In the genomic region with DNA sequence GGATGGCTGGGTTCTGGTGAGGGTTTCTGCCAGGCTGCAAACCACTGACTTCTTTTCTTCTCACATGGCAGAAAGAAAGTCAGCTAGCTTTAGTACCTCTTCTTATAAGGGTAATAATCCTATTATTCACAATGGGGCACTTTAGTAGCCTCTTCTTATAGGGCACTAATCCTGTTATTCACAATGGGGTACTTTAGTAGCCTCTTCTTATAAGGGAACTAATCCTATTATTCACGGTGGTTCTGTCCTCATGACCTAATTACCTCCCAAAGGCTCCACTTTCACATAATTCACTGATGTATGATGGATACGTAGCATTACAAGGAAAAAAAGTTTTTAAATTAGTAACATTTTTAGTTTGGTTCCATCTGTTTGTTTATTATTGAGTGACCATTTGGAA, we compare ENCODE assay signal across 22 cellular contexts.
DNase-seq lines count a peak whose midpoint lies in the region; TF ChIP-seq lines count a peak whose summit lies in the region.
"Had no signal": no experiment of that assay in that cellular context is flagged by ENCODE, and none has a peak within 500 bp of the region (broad histone marks: within the 10 kb centered on the region; RNA-seq: fewer than 3 reads in every experiment).

No MANE protein-coding gene starts in this region.

- intact Hi-C loops in A673 (cut with micrococcal nuclease; ENCODE audit: unreplicated experiment), result no loop called here
- intact Hi-C loops in ascending aorta (cut with DNase I), result no loop called here
- intact Hi-C loops in testis (cut with DNase I; ENCODE audit: low total_unique reads), result no loop called here

- no peaks in the 10 kb centered on the region for H3K9me3 Mint-ChIP-seq in activated naive CD8-positive, alpha-beta T cell treated with anti-CD3 and anti-CD28 coated beads for 36 hours

- no TSS peak for BruUV-seq in A673 (replicated peaks; lab: Mats Ljungman, UMichigan)

- H2BK15ac ChIP-seq in mesendoderm (replicated peaks; ENCODE audit: low read depth), result no peak overlapping the region

- H3K36me3 ChIP-seq in A673 (ENCODE audit: insufficient read depth, low read length, poor library complexity, severe bottlenecking) (no peaks in the 10 kb centered on the region), mesendoderm (ENCODE audit: control insufficient read depth, insufficient read depth, low read length) (no peaks in the 10 kb centered on the region), ascending aorta (no peaks in the 10 kb centered on the region), testis (ENCODE audit: low read depth, missing control alignments) (no peaks in the 10 kb centered on the region)
- H3K36me3 ChIP-seq: BE2C; BLaER1 treated with 17β-estradiol and CSF1 and Interleukin-3, amounts not matched to agents 10 nM and 100 nM had no signal

- no peaks in the 10 kb centered on the region for H3K36me3 Mint-ChIP-seq in activated naive CD8-positive, alpha-beta T cell treated with anti-CD3 and anti-CD28 coated beads for 36 hours
- H3K36me3 Mint-ChIP-seq: CD14-positive monocyte; CD8-positive, alpha-beta memory T cell had no signal

- no peaks in the 10 kb centered on the region for H3K79me1 ChIP-seq in mesendoderm (ENCODE audit: low read length)

- no peak overlapping the region for H3K4ac ChIP-seq in mesendoderm (ENCODE audit: low read depth, low read length)

- no peak for TF ChIP-seq CTCF in A673 (conservative IDR thresholded peaks at IDR 0.05; ENCODE audit: low read depth, low read length)
- TF ChIP-seq CTCF in ascending aorta (IDR thresholded peaks at IDR 0.05), result no peak
- TF ChIP-seq CTCF in testis (IDR thresholded peaks at IDR 0.05), result no peak

- no peaks in the 10 kb centered on the region for H3K9me3 ChIP-seq in A673 (ENCODE audit: low read depth, low read length, poor library complexity, severe bottlenecking)
- H3K9me3 ChIP-seq in ascending aorta, result no peaks in the 10 kb centered on the region
- no peaks in the 10 kb centered on the region for H3K9me3 ChIP-seq in testis
- H3K9me3 ChIP-seq: BE2C; BLaER1 treated with 17β-estradiol and CSF1 and Interleukin-3, amounts not matched to agents 10 nM and 100 nM had no signal

- H3K4me3 ChIP-seq in A673 (ENCODE audit: low read depth, low read length, poor library complexity, severe bottlenecking), result no peak overlapping the region
- H3K4me3 ChIP-seq in mesendoderm (ENCODE audit: low read length), result no peak overlapping the region
- H3K4me3 ChIP-seq in ascending aorta, result no peak overlapping the region
- no peak overlapping the region for H3K4me3 ChIP-seq in testis
- H3K4me3 ChIP-seq: BLaER1 treated with 17β-estradiol and CSF1 and Interleukin-3, amounts not matched to agents 10 nM and 100 nM; GM23248 had no signal

- H3K56ac ChIP-seq in mesendoderm (ENCODE audit: low read length), result no peak overlapping the region

- no CpG with 5 or more reads among the region's 2 CpGs for WGBS in mesendoderm (ENCODE audit: extremely low coverage, insufficient coverage, low lambda C conversion rate)
- 43 to 68% methylated on average over 2 of the region's 2 CpGs for WGBS in testis, 2 donors

- H3K4me1 ChIP-seq in A673 (ENCODE audit: insufficient read depth, low read length, poor library complexity, severe bottlenecking) (no peaks in the 10 kb centered on the region), mesendoderm (ENCODE audit: control insufficient read depth, low read depth, low read length) (no peaks in the 10 kb centered on the region), ascending aorta (no peaks in the 10 kb centered on the region), testis (no peaks in the 10 kb centered on the region)
- H3K4me1 ChIP-seq: BE2C; BLaER1 treated with 17β-estradiol and CSF1 and Interleukin-3, amounts not matched to agents 10 nM and 100 nM had no signal

- H2AK5ac ChIP-seq in mesendoderm (ENCODE audit: low read length), result no peak overlapping the region

- H3K23ac ChIP-seq in mesendoderm (ENCODE audit: low read length), result no peak overlapping the region

- H3K79me2 ChIP-seq in mesendoderm (ENCODE audit: control insufficient read depth, insufficient read depth, low read length), result no peaks in the 10 kb centered on the region

- H3K4me3 Mint-ChIP-seq in activated naive CD8-positive, alpha-beta T cell treated with anti-CD3 and anti-CD28 coated beads for 36 hours, result no peak overlapping the region
- H3K4me3 Mint-ChIP-seq: CD14-positive monocyte; CD4-positive, alpha-beta T cell; CD8-positive, alpha-beta memory T cell had no signal

- CTCF ChIA-PET in A673 (lab: Charles Lee), result no interaction called here

- no peak overlapping the region for H4K5ac ChIP-seq in mesendoderm (ENCODE audit: low read length)

- no peak overlapping the region for H3K27ac Mint-ChIP-seq in activated naive CD8-positive, alpha-beta T cell treated with anti-CD3 and anti-CD28 coated beads for 36 hours
- H3K27ac Mint-ChIP-seq: CD14-positive monocyte; CD4-positive, alpha-beta T cell; CD8-positive, alpha-beta memory T cell had no signal

- no peak overlapping the region for H4K8ac ChIP-seq in mesendoderm (ENCODE audit: low read depth, low read length)

- no peak overlapping the region for H2BK5ac ChIP-seq in mesendoderm (ENCODE audit: low read length)

- POLR2A ChIA-PET in A673 (lab: Charles Lee; ENCODE audit: low non-redundant PET), result no interaction called here

- DNase-seq in A673 (ENCODE audit: low spot score) (peak; percentile 10), NCI-H82 (lab: John Stamatoyannopoulos, UW) (peak; percentile 99), mesendoderm (peak; percentile 33), retina (peak; percentile 21), ascending aorta (ENCODE audit: low spot score in 2 of 2) (no peak), testis (no peak), GDM1 (lab: John Stamatoyannopoulos, UW) (no peak)
- no peak for DNase-seq in activated naive CD8-positive, alpha-beta T cell treated with anti-CD3 and anti-CD28 coated beads for 36 hours
- DNase-seq: ACHN; AML-193; BE2C; Calu3; CD4-positive, alpha-beta T cell; CD8-positive, alpha-beta memory T cell; DMS53; DMS79 treated with DMSO at 0.1 percent for 48 hours; GM23248; H7; HCEC 1CT had no signal

- H3K27ac ChIP-seq in A673 (ENCODE audit: low read depth, low read length, poor library complexity, severe bottlenecking) (no peak overlapping the region), mesendoderm (ENCODE audit: low read depth, low read length) (no peak overlapping the region), ascending aorta (no peak overlapping the region), testis (no peak overlapping the region)
- H3K27ac ChIP-seq: 22Rv1; BLaER1 treated with 17β-estradiol and CSF1 and Interleukin-3, amounts not matched to agents 10 nM and 100 nM; GM23248 had no signal

- H2BK120ac ChIP-seq in mesendoderm (ENCODE audit: low read depth, low read length), result no peak overlapping the region

- no peak overlapping the region for H3K9ac ChIP-seq in mesendoderm (ENCODE audit: low read length)
- H3K9ac ChIP-seq: BLaER1 treated with 17β-estradiol and CSF1 and Interleukin-3, amounts not matched to agents 10 nM and 100 nM; GM23248 had no signal

- H3K4me1 Mint-ChIP-seq in activated naive CD8-positive, alpha-beta T cell treated with anti-CD3 and anti-CD28 coated beads for 36 hours, result no peaks in the 10 kb centered on the region
- H3K4me1 Mint-ChIP-seq: CD14-positive monocyte; CD8-positive, alpha-beta memory T cell had no signal

- H3K27me3 Mint-ChIP-seq in activated naive CD8-positive, alpha-beta T cell treated with anti-CD3 and anti-CD28 coated beads for 36 hours, result no peaks in the 10 kb centered on the region
- H3K27me3 Mint-ChIP-seq: CD4-positive, alpha-beta T cell had no signal

- TF ChIP-seq POLR2A in testis (IDR thresholded peaks at IDR 0.05), result no peak

- H3K4me2 ChIP-seq in mesendoderm (ENCODE audit: low read length), result no peak overlapping the region
- H3K4me2 ChIP-seq: BLaER1 treated with 17β-estradiol and CSF1 and Interleukin-3, amounts not matched to agents 10 nM and 100 nM had no signal

- H3K18ac ChIP-seq in mesendoderm (ENCODE audit: low read length), result no peak overlapping the region

- H3K27me3 ChIP-seq in A673 (replicated peaks; ENCODE audit: insufficient read depth, low read depth, low read length, poor library complexity), result no peaks in the 10 kb centered on the region
- no peaks in the 10 kb centered on the region for H3K27me3 ChIP-seq in mesendoderm (ENCODE audit: insufficient read depth, low read length, poor library complexity)
- H3K27me3 ChIP-seq in ascending aorta, result no peaks in the 10 kb centered on the region
- H3K27me3 ChIP-seq in testis, result no peaks in the 10 kb centered on the region
- H3K27me3 ChIP-seq: BE2C; BLaER1 treated with 17β-estradiol and CSF1 and Interleukin-3, amounts not matched to agents 10 nM and 100 nM had no signal

Comparison
In these comparisons a context has a peak if more than half of its experiments do, and no peak if none do; other contexts are left out.
1. DNase-seq: peak in A673 (single experiment), NCI-H82 (single experiment), mesendoderm (single experiment) and retina (single experiment); none in ascending aorta (0 of 2), testis (single experiment), GDM1 (single experiment) and activated naive CD8-positive, alpha-beta T cell treated with anti-CD3 and anti-CD28 coated beads for 36 hours (single experiment).